In the genomic region with DNA sequence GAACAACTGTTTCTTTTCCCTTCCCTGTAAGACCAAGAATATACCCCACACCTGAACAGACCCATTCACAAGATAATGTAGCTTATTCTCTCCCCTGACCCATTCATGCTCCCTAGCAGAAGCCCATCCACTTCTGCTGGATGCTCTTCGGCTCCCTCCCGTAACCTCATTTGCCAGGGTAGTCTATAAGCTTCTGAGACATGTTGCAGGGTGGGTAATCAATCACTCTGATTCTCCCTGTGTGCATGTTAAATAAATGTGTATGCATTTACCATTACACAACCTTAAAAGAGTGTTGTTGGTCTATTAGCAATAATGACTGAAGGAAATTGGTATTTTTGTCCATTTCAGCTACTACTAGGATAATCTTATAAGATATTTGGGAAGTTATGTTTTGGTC, we compare ENCODE assay signal across 1 cellular context.
TF ChIP-seq lines count a peak whose summit lies in the region.

No MANE protein-coding gene starts in this region.

TF ChIP-seq in liver, 16 proteins besides CTCF, POLR2A, EP300 and RAD21 (continued from another document):
- TF ChIP-seq, protein P1, sequence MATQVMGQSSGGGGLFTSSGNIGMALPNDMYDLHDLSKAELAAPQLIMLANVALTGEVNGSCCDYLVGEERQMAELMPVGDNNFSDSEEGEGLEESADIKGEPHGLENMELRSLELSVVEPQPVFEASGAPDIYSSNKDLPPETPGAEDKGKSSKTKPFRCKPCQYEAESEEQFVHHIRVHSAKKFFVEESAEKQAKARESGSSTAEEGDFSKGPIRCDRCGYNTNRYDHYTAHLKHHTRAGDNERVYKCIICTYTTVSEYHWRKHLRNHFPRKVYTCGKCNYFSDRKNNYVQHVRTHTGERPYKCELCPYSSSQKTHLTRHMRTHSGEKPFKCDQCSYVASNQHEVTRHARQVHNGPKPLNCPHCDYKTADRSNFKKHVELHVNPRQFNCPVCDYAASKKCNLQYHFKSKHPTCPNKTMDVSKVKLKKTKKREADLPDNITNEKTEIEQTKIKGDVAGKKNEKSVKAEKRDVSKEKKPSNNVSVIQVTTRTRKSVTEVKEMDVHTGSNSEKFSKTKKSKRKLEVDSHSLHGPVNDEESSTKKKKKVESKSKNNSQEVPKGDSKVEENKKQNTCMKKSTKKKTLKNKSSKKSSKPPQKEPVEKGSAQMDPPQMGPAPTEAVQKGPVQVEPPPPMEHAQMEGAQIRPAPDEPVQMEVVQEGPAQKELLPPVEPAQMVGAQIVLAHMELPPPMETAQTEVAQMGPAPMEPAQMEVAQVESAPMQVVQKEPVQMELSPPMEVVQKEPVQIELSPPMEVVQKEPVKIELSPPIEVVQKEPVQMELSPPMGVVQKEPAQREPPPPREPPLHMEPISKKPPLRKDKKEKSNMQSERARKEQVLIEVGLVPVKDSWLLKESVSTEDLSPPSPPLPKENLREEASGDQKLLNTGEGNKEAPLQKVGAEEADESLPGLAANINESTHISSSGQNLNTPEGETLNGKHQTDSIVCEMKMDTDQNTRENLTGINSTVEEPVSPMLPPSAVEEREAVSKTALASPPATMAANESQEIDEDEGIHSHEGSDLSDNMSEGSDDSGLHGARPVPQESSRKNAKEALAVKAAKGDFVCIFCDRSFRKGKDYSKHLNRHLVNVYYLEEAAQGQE (IDR thresholded peaks at IDR 0.05), result no peak
- TF ChIP-seq HNF4G (IDR thresholded peaks at IDR 0.05) (no peak), GABPA (IDR thresholded peaks at IDR 0.05 in 1 of 2, conservative IDR thresholded peaks at IDR 0.05 in 1 of 2) (no peak)
TF ChIP-seq in liver: peak in this region for 0.
